ENCODE assay signal across 27 cellular contexts in the genomic region with DNA sequence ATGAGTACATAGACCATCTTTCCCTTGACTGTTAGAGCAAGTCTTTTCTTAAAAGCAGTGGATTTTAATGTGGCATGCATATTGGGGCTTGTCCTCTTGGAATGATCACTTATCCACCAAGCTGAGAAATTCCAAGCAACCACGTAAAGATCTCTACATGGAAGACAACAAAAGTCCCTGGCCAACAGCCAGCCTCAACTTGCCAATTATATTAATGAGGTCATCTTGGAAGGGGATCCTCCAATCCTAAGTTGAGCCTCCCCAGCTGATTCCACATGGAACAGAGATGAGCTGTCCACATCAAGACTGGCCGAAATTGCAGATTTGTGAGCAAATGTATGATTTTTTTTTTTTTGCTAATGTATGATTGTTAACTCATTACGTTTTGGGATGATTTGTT. TPM values are rescaled to one million over a fixed set of nuclear protein-coding genes. Genes with fewer than 3 reads are reported as not detected.
DNase-seq lines count a peak whose midpoint lies in the region; ATAC-seq and TF ChIP-seq lines count a peak whose summit lies in the region.
"Had no signal": no experiment of that assay in that cellular context is flagged by ENCODE, and none has a peak within 500 bp of the region (broad histone marks: within the 10 kb centered on the region; RNA-seq: fewer than 3 reads in every experiment).

No MANE protein-coding gene starts in this region.

- 55 to 80% methylated on average over 1 to 3 of the region's 3 CpGs for WGBS in transverse colon (ENCODE audit: low coverage in 1 of 2), 2 donors

- POLR2A ChIA-PET in MCF 10A (lab: Yijun Ruan, JAX): no interaction called here

- CTCF ChIA-PET in MCF 10A (lab: Yijun Ruan, JAX): interaction anchor here (0.7 to 1.3 kb wide), 2 partner anchors 22 to 54 kb away, joined by 3 to 9 read pairs; no protein-coding TSS in a partner anchor

- H3K4me3 Mint-ChIP-seq in MCF 10A (ENCODE audit: unreplicated experiment): no peak overlapping the region
- no peak overlapping the region for H3K4me3 Mint-ChIP-seq in natural killer cell treated with Interleukin-12 subunit alpha and Interleukin-12 subunit beta and Interleukin-15 and Interleukin-18, amount 100 ng/mL, for 72 hours
- H3K4me3 Mint-ChIP-seq: activated T-cell treated with anti-CD3 and anti-CD28 coated beads, Interleukin-2, amount 50 U/mL, for 4 hours; CD4-positive, alpha-beta T cell; immature natural killer cell; memory B cell; stimulated activated naive B cell treated with anti-CD40 and anti-IgM and Interleukin-4, amounts not matched to agents 10 μg/mL and 1 μg/mL and 100 μg/mL, for 72 hours; WTC11 had no signal

- peak; percentile 2 for ATAC-seq in HG03432 (IDR thresholded peaks at IDR 0.05; ENCODE audit: unreplicated experiment)
- no peak for ATAC-seq in natural killer cell treated with Interleukin-12 subunit alpha and Interleukin-12 subunit beta and Interleukin-15 and Interleukin-18, amount 100 ng/mL, for 72 hours
- ATAC-seq: activated T-cell treated with anti-CD3 and anti-CD28 coated beads, Interleukin-2, amount 50 U/mL, for 4 hours; left colon; WTC11 had no signal

- H3K4me1 Mint-ChIP-seq in MCF 10A (ENCODE audit: insufficient read depth, unreplicated experiment): no peaks in the 10 kb centered on the region
- no peaks in the 10 kb centered on the region for H3K4me1 Mint-ChIP-seq in natural killer cell treated with Interleukin-12 subunit alpha and Interleukin-12 subunit beta and Interleukin-15 and Interleukin-18, amount 100 ng/mL, for 72 hours (ENCODE audit: low read depth in 2 of 2)
- H3K4me1 Mint-ChIP-seq: immature natural killer cell, WTC11 had no signal

- intact Hi-C loops in MCF 10A (cut with micrococcal nuclease) (no loop called here), breast epithelium (cut with DNase I; ENCODE audit: low total_unique reads) (no loop called here), transverse colon (cut with DNase I; ENCODE audit: low total_unique reads) (no loop called here)

- no peak overlapping the region for H3K4me3 ChIP-seq in breast epithelium
- H3K4me3 ChIP-seq in cardiac fibroblast (replicated peaks in 1 of 2; ENCODE audit: low read depth in 2 of 2, low read length in 2 of 2): no peak overlapping the region
- no peak overlapping the region for H3K4me3 ChIP-seq in transverse colon
- H3K4me3 ChIP-seq: dorsolateral prefrontal cortex, ovary, SJSA1 had no signal

- H3K9me3 Mint-ChIP-seq in MCF 10A (ENCODE audit: unreplicated experiment): no peaks in the 10 kb centered on the region
- H3K9me3 Mint-ChIP-seq in natural killer cell treated with Interleukin-12 subunit alpha and Interleukin-12 subunit beta and Interleukin-15 and Interleukin-18, amount 100 ng/mL, for 72 hours: peaks cover 4% of the 10 kb centered on the region
- H3K9me3 Mint-ChIP-seq: activated T-cell treated with anti-CD3 and anti-CD28 coated beads, Interleukin-2, amount 50 U/mL, for 4 hours; CD4-positive, alpha-beta T cell had no signal

- in situ Hi-C loops in transverse colon (cut with MboI; ENCODE audit: low pct_ligation_motif_present in 1 of 4, low pct_unique_long_range_greater_than_20kb in 1 of 4, low sequenced_read_pairs in 3 of 4): no loop called here

- H3K27ac ChIP-seq in breast epithelium: no peak overlapping the region
- H3K27ac ChIP-seq in transverse colon: no peak overlapping the region
- H3K27ac ChIP-seq: dorsolateral prefrontal cortex, ovary, SJSA1 had no signal

- no peak overlapping the region for H3K27ac Mint-ChIP-seq in MCF 10A (ENCODE audit: low read depth, unreplicated experiment)
- H3K27ac Mint-ChIP-seq in natural killer cell treated with Interleukin-12 subunit alpha and Interleukin-12 subunit beta and Interleukin-15 and Interleukin-18, amount 100 ng/mL, for 72 hours: no peak overlapping the region
- H3K27ac Mint-ChIP-seq: CD4-positive, alpha-beta T cell; immature natural killer cell; memory B cell; stimulated activated naive B cell treated with anti-CD40 and anti-IgM and Interleukin-4, amounts not matched to agents 10 μg/mL and 1 μg/mL and 100 μg/mL, for 72 hours; WTC11 had no signal

- no peaks in the 10 kb centered on the region for H3K36me3 Mint-ChIP-seq in MCF 10A (ENCODE audit: insufficient read depth, unreplicated experiment)
- H3K36me3 Mint-ChIP-seq in natural killer cell treated with Interleukin-12 subunit alpha and Interleukin-12 subunit beta and Interleukin-15 and Interleukin-18, amount 100 ng/mL, for 72 hours: no peaks in the 10 kb centered on the region
- H3K36me3 Mint-ChIP-seq: immature natural killer cell; memory B cell; stimulated activated naive B cell treated with anti-CD40 and anti-IgM and Interleukin-4, amounts not matched to agents 10 μg/mL and 1 μg/mL and 100 μg/mL, for 72 hours; WTC11 had no signal

- no TSS peak for BruUV-seq in MCF 10A (replicated peaks; lab: Mats Ljungman, UMichigan)

- TF ChIP-seq POLR2A in breast epithelium (IDR thresholded peaks at IDR 0.05) (no peak), transverse colon (IDR thresholded peaks at IDR 0.05) (no peak)

- peaks cover 3 to 5% of the 10 kb centered on the region in 2 donors for H3K9me3 ChIP-seq in breast epithelium
- H3K9me3 ChIP-seq in transverse colon: no peaks in the 10 kb centered on the region
- H3K9me3 ChIP-seq: ovary, SJSA1 had no signal

- no peak for TF ChIP-seq CTCF in MCF 10A (IDR thresholded peaks at IDR 0.05; ENCODE audit: unreplicated experiment)
- no peak for TF ChIP-seq CTCF in breast epithelium (IDR thresholded peaks at IDR 0.05)
- TF ChIP-seq CTCF in cardiac fibroblast (IDR thresholded peaks at IDR 0.05; ENCODE audit: low read depth, low read length): no peak
- no peak for TF ChIP-seq CTCF in transverse colon (IDR thresholded peaks at IDR 0.05)

- H3K36me3 ChIP-seq in breast epithelium (no peaks in the 10 kb centered on the region), transverse colon (no peaks in the 10 kb centered on the region)
- H3K36me3 ChIP-seq: ovary, SJSA1 had no signal

- no peaks in the 10 kb centered on the region for H3K27me3 Mint-ChIP-seq in MCF 10A (ENCODE audit: insufficient read depth, unreplicated experiment)
- H3K27me3 Mint-ChIP-seq in natural killer cell treated with Interleukin-12 subunit alpha and Interleukin-12 subunit beta and Interleukin-15 and Interleukin-18, amount 100 ng/mL, for 72 hours: no peaks in the 10 kb centered on the region
- H3K27me3 Mint-ChIP-seq: CD4-positive, alpha-beta T cell; memory B cell had no signal

- peak; percentile 22 for DNase-seq in MCF 10A (ENCODE audit: unreplicated experiment)
- no peak for DNase-seq in breast epithelium (ENCODE audit: low spot score in 2 of 2)
- DNase-seq in cardiac fibroblast (ENCODE audit: low read depth in 2 of 2): peak; percentile 13 to 36
- no peak for DNase-seq in transverse colon
- DNase-seq in natural killer cell treated with Interleukin-12 subunit alpha and Interleukin-12 subunit beta and Interleukin-15 and Interleukin-18, amount 100 ng/mL, for 72 hours (ENCODE audit: low spot score): no peak
- DNase-seq in DMS 273 treated with DMSO at 0.1 percent for 48 hours (lab: John Stamatoyannopoulos, UW): no peak
- no peak for DNase-seq in activated CD4-positive, CD25-positive, alpha-beta regulatory T cell treated with anti-CD3 and anti-CD28 coated beads, Interleukin-2, amount 50 U/mL, for 72 hours
- DNase-seq: activated naive CD4-positive, alpha-beta T cell treated with Interleukin-2 at 50 U/mL for 16 hours; activated T-cell treated with anti-CD3 and anti-CD28 coated beads, Interleukin-2, amount 50 U/mL, for 4 hours; CD4-positive, alpha-beta T cell; dorsolateral prefrontal cortex; H7; immature natural killer cell; left colon; NCI-H1048; NCI-H748 treated with DMSO at 0.1 percent for 48 hours; ovary; stimulated activated naive B cell treated with anti-CD40 and anti-IgM and Interleukin-4, amounts not matched to agents 10 μg/mL and 1 μg/mL and 100 μg/mL, for 72 hours had no signal

- H3K4me1 ChIP-seq in breast epithelium: no peaks in the 10 kb centered on the region
- H3K4me1 ChIP-seq in transverse colon: no peaks in the 10 kb centered on the region
- H3K4me1 ChIP-seq: SJSA1 had no signal

- no peak for TF ChIP-seq EP300 in transverse colon (IDR thresholded peaks at IDR 0.05; ENCODE audit: low read depth)

- peaks cover 0 to 11% of the 10 kb centered on the region in 2 donors for H3K27me3 ChIP-seq in breast epithelium
- H3K27me3 ChIP-seq in transverse colon: no peaks in the 10 kb centered on the region
- H3K27me3 ChIP-seq: ovary, SJSA1 had no signal

RNA-seq across cellular contexts. Expression of a gene that starts 20.6 kb away (rescaled TPM):
- total RNA-seq in MCF 10A (2022): not detected in 2 replicates
- not detected for total RNA-seq in breast epithelium
- not detected for total RNA-seq in transverse colon
- not detected for total RNA-seq in natural killer cell treated with Interleukin-12 subunit alpha and Interleukin-12 subunit beta and Interleukin-15 and Interleukin-18, amount 100 ng/mL, for 72 hours
- total RNA-seq: activated T-cell treated with anti-CD3 and anti-CD28 coated beads, Interleukin-2, amount 50 U/mL, for 4 hours; CD4-positive, alpha-beta T cell; chondrocyte; Daoy; dorsolateral prefrontal cortex; fibroblast of lung; H7; left colon; ovary; SJSA1; skeletal muscle tissue; urinary bladder; WTC11 had no signal

Comparison
In these comparisons a context has a peak if more than half of its experiments do, and no peak if none do; other contexts are left out.
1. DNase-seq: peak in MCF 10A (single experiment) and cardiac fibroblast (2 of 2); none in breast epithelium (0 of 2), transverse colon (single experiment), natural killer cell treated with Interleukin-12 subunit alpha and Interleukin-12 subunit beta and Interleukin-15 and Interleukin-18, amount 100 ng/mL, for 72 hours (single experiment), DMS 273 treated with DMSO at 0.1 percent for 48 hours (single experiment) and activated CD4-positive, CD25-positive, alpha-beta regulatory T cell treated with anti-CD3 and anti-CD28 coated beads, Interleukin-2, amount 50 U/mL, for 72 hours (single experiment).